ENCODE assay signal across 17 cellular contexts in the genomic region with DNA sequence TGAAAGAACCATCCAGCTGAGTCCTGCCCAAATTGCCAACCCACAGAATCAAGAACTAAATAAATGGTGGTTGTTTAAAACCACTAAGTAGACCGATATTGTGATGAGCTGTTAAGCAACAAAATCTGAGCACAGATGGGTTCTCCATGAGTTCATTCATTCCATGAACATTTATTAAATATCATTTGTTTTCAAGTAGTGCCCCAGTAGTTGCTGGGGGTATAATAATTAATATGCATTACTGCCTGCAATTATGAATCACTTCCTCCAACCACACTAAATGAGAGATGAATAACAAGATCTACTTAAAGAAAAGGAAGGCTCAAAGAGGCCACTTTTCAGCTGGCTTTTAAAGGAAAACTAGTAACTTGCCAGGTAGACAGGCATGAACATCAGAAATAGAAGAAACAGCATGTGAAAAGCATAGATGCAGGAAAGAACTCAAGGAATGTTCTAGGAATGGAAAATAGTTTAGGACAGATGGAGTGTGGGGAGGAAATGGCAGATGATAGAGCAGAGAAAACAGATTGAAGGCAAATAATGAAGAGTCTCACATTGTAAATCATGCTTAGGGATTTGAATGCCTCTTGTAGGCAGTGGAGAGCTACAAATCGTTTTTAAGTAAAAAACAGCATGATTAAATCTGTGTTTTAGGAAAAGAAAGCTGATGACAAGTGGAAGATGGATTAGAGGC.
A peak's percentile ranks its signal among the peaks of the same experiment; 100 is the strongest.
DNase-seq lines count a peak whose midpoint lies in the region; ATAC-seq and TF ChIP-seq lines count a peak whose summit lies in the region.
"Had no signal": no experiment of that assay in that cellular context is flagged by ENCODE, and none has a peak within 500 bp of the region (broad histone marks: within the 10 kb centered on the region; RNA-seq: fewer than 3 reads in every experiment).

No MANE protein-coding gene starts in this region.

- no peak for TF ChIP-seq CTCF in IMR-90 (conservative IDR thresholded peaks at IDR 0.05; ENCODE audit: low read depth, low read length)
- TF ChIP-seq CTCF in osteoblast (IDR thresholded peaks at IDR 0.05; ENCODE audit: extremely low read depth, low read depth, low read length), result no peak
- TF ChIP-seq CTCF in coronary artery (IDR thresholded peaks at IDR 0.05), result no peak

- H3K27me3 ChIP-seq in IMR-90 (ENCODE audit: control insufficient read depth, insufficient read depth, low read length) (no peaks in the 10 kb centered on the region), osteoblast (ENCODE audit: insufficient read depth, low read length) (peaks cover 8% of the 10 kb centered on the region)
- H3K27me3 ChIP-seq: hepatocyte, ovary, Peyer's patch, transverse colon had no signal

- no peak overlapping the region; the same call in 1 of the 2 replicates for H3K56ac ChIP-seq in IMR-90 (ENCODE audit: extremely low read depth, insufficient read depth, low read length)

- peak overlapping the region; percentile 39; the same call in 1 of the 2 replicates for H3K23ac ChIP-seq in IMR-90 (ENCODE audit: low read depth, low read length)

- dilution Hi-C loops in IMR-90 (cut with HindIII; ENCODE audit: low sequenced_read_pairs, unreplicated experiment), result no loop called here

- peaks cover 48% of the 10 kb centered on the region for H3K4me1 Mint-ChIP-seq in activated CD4-positive, alpha-beta T cell treated with anti-CD3 and anti-CD28 coated beads, Interleukin-2, amount 10 ng/mL, durations not matched to agents 7 days and 5 days
- peaks cover 26% of the 10 kb centered on the region for H3K4me1 Mint-ChIP-seq in activated naive CD8-positive, alpha-beta T cell treated with anti-CD3 and anti-CD28 coated beads for 36 hours

- H4K5ac ChIP-seq in IMR-90 (ENCODE audit: low read depth, low read length), result no peak overlapping the region; the same call in 1 of the 2 replicates

- H3K27ac ChIP-seq in IMR-90 (ENCODE audit: insufficient read depth, low read length), result no peak overlapping the region; the same call in 1 of the 2 replicates
- H3K27ac ChIP-seq in osteoblast (ENCODE audit: low read depth, low read length), result peak overlapping the region; percentile 43
- H3K27ac ChIP-seq in coronary artery, result no peak overlapping the region
- H3K27ac ChIP-seq: hepatocyte, ovary, Peyer's patch, transverse colon had no signal

- peaks cover 7% of the 10 kb centered on the region; the same call in 1 of the 2 replicates for H3K9me1 ChIP-seq in IMR-90 (ENCODE audit: insufficient read depth, low read length)

- 0% methylated on average over 1 of the region's 2 CpGs; no CpG with 5 or more reads in 1 of the 2 experiments for WGBS in IMR-90 (ENCODE audit: extremely low coverage in 2 of 2, insufficient read length in 1 of 2), 2 experiments

- H3K4me1 ChIP-seq in IMR-90 (ENCODE audit: control insufficient read depth, insufficient read depth, low read length) (peaks cover 5% of the 10 kb centered on the region; the same call in 1 of the 2 replicates), osteoblast (ENCODE audit: insufficient read depth, low read length) (peaks cover 37% of the 10 kb centered on the region)
- H3K4me1 ChIP-seq: Caco-2, HAP-1, Peyer's patch, transverse colon had no signal

- no peak for TF ChIP-seq RAD21 in IMR-90 (IDR thresholded peaks at IDR 0.05; ENCODE audit: low read length)

- H3K14ac ChIP-seq in IMR-90 (replicated peaks; ENCODE audit: low read depth, low read length), result no peak overlapping the region

- H4K8ac ChIP-seq in IMR-90 (ENCODE audit: low read depth in 2 of 2, low read length in 2 of 2), result no peak overlapping the region

- no peak overlapping the region for H2AK5ac ChIP-seq in IMR-90 (ENCODE audit: low read depth, low read length)

- 0 out of 2 replicates have a peak overlapping the region, but pooled peaks have one; percentile 2 for H2BK120ac ChIP-seq in IMR-90 (ENCODE audit: low read depth, low read length)

- H3K9me3 Mint-ChIP-seq in activated CD4-positive, alpha-beta T cell treated with anti-CD3 and anti-CD28 coated beads, Interleukin-2, amount 10 ng/mL, durations not matched to agents 7 days and 5 days, result no peaks in the 10 kb centered on the region
- H3K9me3 Mint-ChIP-seq in activated naive CD8-positive, alpha-beta T cell treated with anti-CD3 and anti-CD28 coated beads for 36 hours, result no peaks in the 10 kb centered on the region

- intact Hi-C loops in IMR-90 (cut with micrococcal nuclease), result no loop called here

- DNase-seq in activated CD4-positive, alpha-beta T cell treated with anti-CD3 and anti-CD28 coated beads, Interleukin-2, amount 10 ng/mL, durations not matched to agents 7 days and 5 days, result no peak
- DNase-seq in activated CD4-positive, alpha-beta T cell treated with anti-CD3 and anti-CD28 coated beads for 1 hour, result no peak
- DNase-seq in IMR-90, result no peak
- no peak for DNase-seq in activated naive CD8-positive, alpha-beta T cell treated with anti-CD3 and anti-CD28 coated beads for 36 hours
- DNase-seq in osteoblast (ENCODE audit: insufficient read length, low spot score, missing footprints), result no peak
- no peak for DNase-seq in dedifferentiated amniotic fluid mesenchymal stem cell (ENCODE audit: extremely low spot score)
- no peak for DNase-seq in NCI-H1694 treated with DMSO at 0.1 percent for 48 hours (lab: John Stamatoyannopoulos, UW)
- no peak for DNase-seq in coronary artery (ENCODE audit: low spot score)
- DNase-seq: activated effector memory CD4-positive, alpha-beta T cell treated with Interleukin-2 at 50 U/mL for 16 hours; Caco-2; NCI-H2029; NCI-H69; ovary; Peyer's patch; transverse colon had no signal

- CTCF ChIA-PET in activated CD4-positive, alpha-beta T cell treated with anti-CD3 and anti-CD28 coated beads, Interleukin-2, amount 10 ng/mL, durations not matched to agents 7 days and 5 days (lab: Charles Lee), result interaction anchor here (0.7 to 1.5 kb wide), 3 partner anchors 10 to 41 kb away, joined by 3 read pairs; no protein-coding TSS in a partner anchor
- CTCF ChIA-PET in IMR-90 (lab: Yijun Ruan, JAX), result interaction anchor here (0.8 to 1.0 kb wide), 2 partner anchors 30 to 40 kb away, joined by 3 read pairs; no protein-coding TSS in a partner anchor

- no peaks in the 10 kb centered on the region for H3K9me3 ChIP-seq in IMR-90 (ENCODE audit: control insufficient read depth, insufficient read depth, low read length)
- no peaks in the 10 kb centered on the region for H3K9me3 ChIP-seq in osteoblast (ENCODE audit: low read depth, low read length)
- H3K9me3 ChIP-seq: Caco-2, HAP-1, ovary, Peyer's patch, transverse colon had no signal

- H3K27me3 Mint-ChIP-seq in activated CD4-positive, alpha-beta T cell treated with anti-CD3 and anti-CD28 coated beads, Interleukin-2, amount 10 ng/mL, durations not matched to agents 7 days and 5 days, result no peaks in the 10 kb centered on the region
- no peaks in the 10 kb centered on the region for H3K27me3 Mint-ChIP-seq in activated naive CD8-positive, alpha-beta T cell treated with anti-CD3 and anti-CD28 coated beads for 36 hours

- no peak overlapping the region for H3K4me3 ChIP-seq in IMR-90 (ENCODE audit: insufficient read depth, low read depth, low read length)
- H3K4me3 ChIP-seq in osteoblast (ENCODE audit: insufficient read depth, low read length), result no peak overlapping the region
- no peak overlapping the region for H3K4me3 ChIP-seq in coronary artery
- H3K4me3 ChIP-seq: HAP-1, hepatocyte, ovary, Peyer's patch, transverse colon had no signal

- H3K27ac Mint-ChIP-seq in activated CD4-positive, alpha-beta T cell treated with anti-CD3 and anti-CD28 coated beads, Interleukin-2, amount 10 ng/mL, durations not matched to agents 7 days and 5 days, result peak overlapping the region; percentile 78
- H3K27ac Mint-ChIP-seq in activated naive CD8-positive, alpha-beta T cell treated with anti-CD3 and anti-CD28 coated beads for 36 hours, result peak overlapping the region; percentile 93

- no peak overlapping the region for H3K9ac ChIP-seq in IMR-90 (ENCODE audit: low read depth, low read length)

- BruUV-seq in IMR-90 (replicated peaks; lab: Mats Ljungman, UMichigan), result no TSS peak

- ATAC-seq in IMR-90 (ENCODE audit: low read depth), result peak; percentile 36; the same call in 1 of the 2 replicates

- H3K36me3 ChIP-seq in IMR-90 (ENCODE audit: control insufficient read depth, insufficient read depth, low read length), result peaks cover 3% of the 10 kb centered on the region
- H3K36me3 ChIP-seq in osteoblast (ENCODE audit: insufficient read depth, low read length), result peaks cover 24% of the 10 kb centered on the region
- H3K36me3 ChIP-seq: ovary, Peyer's patch, transverse colon had no signal

- peaks cover 40% of the 10 kb centered on the region for H3K36me3 Mint-ChIP-seq in activated CD4-positive, alpha-beta T cell treated with anti-CD3 and anti-CD28 coated beads, Interleukin-2, amount 10 ng/mL, durations not matched to agents 7 days and 5 days (ENCODE audit: low read depth)
- peaks cover 42% of the 10 kb centered on the region for H3K36me3 Mint-ChIP-seq in activated naive CD8-positive, alpha-beta T cell treated with anti-CD3 and anti-CD28 coated beads for 36 hours

- in situ Hi-C loops in IMR-90 (cut with MboI; ENCODE audit: low sequenced_read_pairs), result loop anchor here (10.0 kb wide), 2 partner anchors 328 to 542 kb away; no protein-coding TSS in a partner anchor

- no peak overlapping the region for H3K4me3 Mint-ChIP-seq in activated CD4-positive, alpha-beta T cell treated with anti-CD3 and anti-CD28 coated beads, Interleukin-2, amount 10 ng/mL, durations not matched to agents 7 days and 5 days
- peak overlapping the region; percentile 26 for H3K4me3 Mint-ChIP-seq in activated naive CD8-positive, alpha-beta T cell treated with anti-CD3 and anti-CD28 coated beads for 36 hours

- H2AFZ ChIP-seq in IMR-90 (replicated peaks; ENCODE audit: low read length, poor library complexity) (no peak overlapping the region), osteoblast (ENCODE audit: low read length) (no peak overlapping the region)
- H2AFZ ChIP-seq: hepatocyte had no signal

- H2BK5ac ChIP-seq in IMR-90 (ENCODE audit: low read depth, low read length, poor library complexity, severe bottlenecking), result peak overlapping the region; percentile 23

- H3K18ac ChIP-seq in IMR-90 (ENCODE audit: low read depth, low read length), result no peak overlapping the region; the same call in 1 of the 2 replicates

- peaks cover 10 to 32% of the 10 kb centered on the region in 2 experiments for H3K79me1 ChIP-seq in IMR-90 (ENCODE audit: low read depth in 1 of 2, low read length in 2 of 2)

- no peak overlapping the region for H2BK15ac ChIP-seq in IMR-90 (ENCODE audit: low read depth, low read length)

- H4K20me1 ChIP-seq in IMR-90 (ENCODE audit: insufficient read depth, low read length) (peaks cover 11% of the 10 kb centered on the region), osteoblast (ENCODE audit: insufficient read depth, low read length) (no peaks in the 10 kb centered on the region)

- TF ChIP-seq POLR2A in IMR-90 (IDR thresholded peaks at IDR 0.05; ENCODE audit: low read depth, low read length), result no peak

- 0 out of 2 replicates have a peak overlapping the region, but pooled peaks have one; percentile 11 for H3K4ac ChIP-seq in IMR-90 (ENCODE audit: low read depth, low read length)

- H4K91ac ChIP-seq in IMR-90 (ENCODE audit: insufficient read depth, low read depth, low read length), result no peak overlapping the region

- H3K79me2 ChIP-seq in osteoblast (ENCODE audit: insufficient read depth, low read length), result peaks cover 78% of the 10 kb centered on the region

- H3K4me2 ChIP-seq in IMR-90 (ENCODE audit: low read depth, low read length), result no peak overlapping the region; the same call in 1 of the 2 replicates
- no peak overlapping the region for H3K4me2 ChIP-seq in osteoblast (ENCODE audit: insufficient read depth, low read length)
- H3K4me2 ChIP-seq: hepatocyte had no signal

- no peak overlapping the region for H2AK9ac ChIP-seq in IMR-90 (replicated peaks; ENCODE audit: low read depth, low read length, poor library complexity)

- H2BK20ac ChIP-seq in IMR-90 (ENCODE audit: low read depth, low read length), result no peak overlapping the region

- POLR2A ChIA-PET in activated CD4-positive, alpha-beta T cell treated with anti-CD3 and anti-CD28 coated beads, Interleukin-2, amount 10 ng/mL, durations not matched to agents 7 days and 5 days (lab: Charles Lee), result no interaction called here
- POLR2A ChIA-PET in IMR-90 (lab: Charles Lee; ENCODE audit: unreplicated experiment), result no interaction called here
